ENCODE assay signal across 18 cellular contexts in genomic region chr17:6000426-6000825, GRCh38.
"Had no signal": no experiment of that assay in that cellular context is flagged by ENCODE, and none has a peak within 500 bp of the region (broad histone marks: within the 10 kb centered on the region; RNA-seq: fewer than 3 reads in every experiment).

No MANE protein-coding gene starts in this region.

- H3K27ac Mint-ChIP-seq: dendritic cell treated with granulocyte-macrophage colony-stimulating factor and Interleukin-4, amounts not matched to agents 40 ng/mL and 50 ng/mL, for 4 days; effector memory CD8-positive, alpha-beta T cell; immature natural killer cell had no signal

- H3K36me3 ChIP-seq: colonic mucosa, esophagus muscularis mucosa, gastroesophageal sphincter, heart left ventricle, left lung, lower lobe of right lung had no signal

- H3K9me3 Mint-ChIP-seq: dendritic cell treated with granulocyte-macrophage colony-stimulating factor and Interleukin-4, amounts not matched to agents 40 ng/mL and 50 ng/mL, for 4 days; effector memory CD8-positive, alpha-beta T cell had no signal

- H3K4me3 Mint-ChIP-seq: dendritic cell treated with granulocyte-macrophage colony-stimulating factor and Interleukin-4, amounts not matched to agents 40 ng/mL and 50 ng/mL, for 4 days; effector memory CD8-positive, alpha-beta T cell; immature natural killer cell had no signal

- H3K4me2 ChIP-seq: hepatocyte had no signal

- DNase-seq: colonic mucosa; cortex of kidney; effector CD8-positive, alpha-beta T cell; effector memory CD8-positive, alpha-beta T cell; foreskin keratinocyte; heart left ventricle; hypothalamus; immature natural killer cell; left cardiac atrium; left lung; left ventricle myocardium superior; lower lobe of right lung; mesenchymal stem cell; midbrain had no signal

- H3K79me2 ChIP-seq: hepatocyte had no signal

- H3K4me3 ChIP-seq: colonic mucosa, esophagus muscularis mucosa, gastroesophageal sphincter, heart left ventricle, hepatocyte, left lung, lower lobe of right lung had no signal

- H3K9me3 ChIP-seq: colonic mucosa, esophagus muscularis mucosa, gastroesophageal sphincter, heart left ventricle, left lung, lower lobe of right lung had no signal

- H3K27ac ChIP-seq: colonic mucosa, esophagus muscularis mucosa, foreskin keratinocyte, gastroesophageal sphincter, heart left ventricle, left lung, lower lobe of right lung had no signal

- ATAC-seq: effector memory CD8-positive, alpha-beta T cell; foreskin keratinocyte; gastroesophageal sphincter; heart left ventricle; left cardiac atrium; left lung; left ventricle myocardium superior; lower lobe of right lung had no signal

- H2AFZ ChIP-seq: hepatocyte had no signal

- H3K4me1 Mint-ChIP-seq: immature natural killer cell had no signal

- H3K4me1 ChIP-seq: colonic mucosa, esophagus muscularis mucosa, foreskin keratinocyte, gastroesophageal sphincter, heart left ventricle, left lung, lower lobe of right lung had no signal

- H3K36me3 Mint-ChIP-seq: immature natural killer cell had no signal

- H3K27me3 Mint-ChIP-seq: dendritic cell treated with granulocyte-macrophage colony-stimulating factor and Interleukin-4, amounts not matched to agents 40 ng/mL and 50 ng/mL, for 4 days had no signal

- H3K27me3 ChIP-seq: colonic mucosa, foreskin keratinocyte, hepatocyte had no signal
